6 cellular contexts compared by ENCODE assay signal in the genomic region with DNA sequence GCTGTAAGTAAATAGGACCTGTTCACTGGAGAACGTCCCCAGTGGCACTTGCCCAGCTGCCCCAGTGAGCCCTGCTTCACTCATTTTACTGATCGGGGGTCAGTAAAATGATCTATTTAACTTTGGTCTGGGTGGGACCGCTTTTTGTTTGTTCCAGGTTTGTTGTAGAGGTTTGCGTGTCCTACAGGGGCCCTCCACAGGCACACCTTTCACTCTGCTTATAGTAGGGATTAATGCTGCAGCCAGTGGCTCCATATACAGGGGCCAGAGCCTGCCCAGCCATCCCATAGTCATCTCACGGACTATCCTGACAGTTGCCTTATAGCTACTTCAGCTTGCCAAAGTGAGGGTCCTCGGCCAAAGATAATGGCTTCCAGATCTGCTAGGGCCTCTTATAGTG.
"Had no signal": no experiment of that assay in that cellular context is flagged by ENCODE, and none has a peak within 500 bp of the region (broad histone marks: within the 10 kb centered on the region; RNA-seq: fewer than 3 reads in every experiment).

No MANE protein-coding gene starts in this region.

- FAIRE-seq: H1, HTR-8/SVneo had no signal

- H3K9ac ChIP-seq: GM23248 had no signal

- DNase-seq: GM23248, H9, HCEC 1CT, KBM-7 had no signal

- H2AFZ ChIP-seq: GM23248 had no signal

- H3K27ac ChIP-seq: GM23248 had no signal

- H3K4me3 ChIP-seq: GM23248 had no signal
